22 cellular contexts compared by ENCODE assay signal in the genomic region with DNA sequence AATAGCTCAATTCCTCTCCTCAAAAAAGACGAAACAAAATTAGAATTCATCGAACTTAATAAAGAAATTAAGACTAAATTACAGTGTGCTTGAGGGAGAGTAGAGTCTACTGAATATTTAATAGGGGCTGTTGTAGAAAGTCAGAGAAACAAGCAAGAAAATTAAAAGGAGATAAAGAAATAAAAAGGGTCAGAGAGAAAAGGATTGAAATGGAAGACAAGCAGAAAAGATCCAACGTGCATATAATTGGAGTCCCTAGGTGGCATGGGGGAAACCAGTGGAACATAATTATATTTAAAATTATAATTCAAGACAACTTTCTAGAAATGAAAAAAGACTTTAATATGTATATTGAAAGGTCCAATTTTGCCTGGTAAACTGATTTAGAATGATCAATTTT.
A peak's percentile ranks its signal among the peaks of the same experiment; 100 is the strongest.
DNase-seq lines count a peak whose midpoint lies in the region; TF ChIP-seq lines count a peak whose summit lies in the region.
"Had no signal": no experiment of that assay in that cellular context is flagged by ENCODE, and none has a peak within 500 bp of the region (broad histone marks: within the 10 kb centered on the region; RNA-seq: fewer than 3 reads in every experiment).

No MANE protein-coding gene starts in this region.

- DNase-seq in ELR (ENCODE audit: low read depth) (peak; percentile 5), astrocyte of the spinal cord (ENCODE audit: low read depth, low spot score) (peak; percentile 22), fibroblast of pulmonary artery (ENCODE audit: low read depth) (peak; percentile 20), NCI-H1105 (lab: John Stamatoyannopoulos, UW) (no peak), midbrain (lab: John Stamatoyannopoulos, UW) (no peak), ecto neural progenitor cell (ENCODE audit: low spot score) (no peak)
- DNase-seq: BE2C; Calu3; CD4-positive, alpha-beta T cell; DND-41; GDM1; IMR-90; Kasumi-1; NCI-H1105 treated with DMSO at 0.1 percent for 48 hours; NCI-H187; NCI-H2171; NCI-H510A; Peyer's patch; Right ventricle myocardium superior had no signal

- TF ChIP-seq CTCF in HEK293 (tag by site-specific recombination; IDR thresholded peaks at IDR 0.05) (no peak), astrocyte of the spinal cord (IDR thresholded peaks at IDR 0.05; ENCODE audit: low read depth, low read length) (no peak), fibroblast of pulmonary artery (IDR thresholded peaks at IDR 0.05; ENCODE audit: low read length, missing control alignments) (no peak)

- CTCF ChIA-PET in HEK293 (lab: Yijun Ruan, JAX), result interaction anchor here (1.3 kb wide), 1 partner anchor 15 kb away, joined by 5 read pairs; no protein-coding TSS in a partner anchor

- no peak overlapping the region for H3K4me3 ChIP-seq in HEK293 (ENCODE audit: low read depth, low read length)
- no peak overlapping the region for H3K4me3 ChIP-seq in astrocyte of the spinal cord (ENCODE audit: low read depth, low read length)
- no peak overlapping the region for H3K4me3 ChIP-seq in fibroblast of pulmonary artery (replicated peaks; ENCODE audit: low read depth, low read length)
- H3K4me3 ChIP-seq: GM12878, Peyer's patch, SK-N-MC had no signal

- POLR2A ChIA-PET in HEK293 (lab: Yijun Ruan, JAX), result no interaction called here

- in situ Hi-C loops in astrocyte of the spinal cord (cut with HindIII; ENCODE audit: low sequenced_read_pairs), result no loop called here

- no peaks in the 10 kb centered on the region for H3K4me1 ChIP-seq in HEK293 (ENCODE audit: control insufficient read depth, insufficient read depth, low read length)
- H3K4me1 ChIP-seq: BE2C, Peyer's patch had no signal

- H3K27ac ChIP-seq in HEK293 (ENCODE audit: extremely low read depth, low read depth, low read length), result no peak overlapping the region
- H3K27ac ChIP-seq: Peyer's patch, SK-N-MC had no signal

- H3K9me3 ChIP-seq in HEK293 (ENCODE audit: control insufficient read depth, insufficient read depth, low read depth, low read length), result no peaks in the 10 kb centered on the region

- peaks cover 0 to 4% of the 10 kb centered on the region in 2 experiments; a peak in 2 of 3 replicates for H3K36me3 ChIP-seq in HEK293 (ENCODE audit: control insufficient read depth in 2 of 2, insufficient read depth in 1 of 2, low read length in 2 of 2)
- H3K36me3 ChIP-seq: BE2C had no signal

TF ChIP-seq in HEK293, 187 proteins besides CTCF, POLR2A, EP300 and RAD21:
- TF ChIP-seq ZNF133 (tag by site-specific recombination; IDR thresholded peaks at IDR 0.05) (peak; percentile 93), ZNF785 (tag by site-specific recombination; IDR thresholded peaks at IDR 0.05) (no peak), SETDB1 (IDR thresholded peaks at IDR 0.05; ENCODE audit: insufficient read length, low read length) (peak; percentile 47)

Comparison
In these comparisons a context has a peak if more than half of its experiments do, and no peak if none do; other contexts are left out.
1. DNase-seq: peak in ELR (single experiment), astrocyte of the spinal cord (single experiment) and fibroblast of pulmonary artery (single experiment); none in NCI-H1105 (single experiment), midbrain (single experiment) and ecto neural progenitor cell (single experiment).